15 cellular contexts compared by ENCODE assay signal in the genomic region with DNA sequence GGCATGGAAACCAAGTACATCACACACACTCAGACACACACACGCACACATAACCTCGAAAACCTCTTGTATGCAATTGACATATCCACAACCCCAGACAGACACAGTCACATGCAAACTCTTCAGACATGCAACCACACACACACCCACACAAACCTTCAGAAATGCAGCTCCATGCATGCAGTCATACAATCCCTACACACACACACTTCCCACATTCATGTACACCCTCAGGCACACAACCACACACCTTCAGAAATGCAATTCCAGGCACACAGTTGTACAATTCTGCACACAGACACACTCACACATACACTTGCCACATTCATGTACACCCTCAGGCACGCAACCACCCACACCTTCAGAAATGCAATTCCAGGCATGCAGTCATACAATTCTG. TPM values are rescaled to one million over a fixed set of nuclear protein-coding genes. Genes with fewer than 3 reads are reported as not detected.
"Had no signal": no experiment of that assay in that cellular context is flagged by ENCODE, and none has a peak within 500 bp of the region (broad histone marks: within the 10 kb centered on the region; RNA-seq: fewer than 3 reads in every experiment).

No MANE protein-coding gene starts in this region.

- H3K9me3 Mint-ChIP-seq: activated naive CD4-positive, alpha-beta T cell treated with anti-CD3 and anti-CD28 coated beads, Interleukin-2, amount 50 U/mL, for 24 hours; natural killer cell treated with Interleukin-12 subunit alpha and Interleukin-12 subunit beta and Interleukin-15 and Interleukin-18, amount 100 ng/mL, for 72 hours; T-helper 1 cell treated with Interleukin-12 subunit alpha and Interleukin-12 subunit beta and Interleukin-4 antibody, amounts not matched to agents 30 μg/mL and 1 μg/mL, for 36 hours had no signal

- H3K9me3 ChIP-seq: stomach, uterus had no signal

- DNase-seq: activated CD4-positive, CD25-positive, alpha-beta regulatory T cell; dermis blood vessel endothelial cell; erythroblast; stimulated activated CD4-positive, alpha-beta T cell treated with anti-CD3 and anti-CD28 coated beads, Interleukin-15, amount 100 ng/mL, for 24 hours; stomach; uterus had no signal

- H3K4me3 ChIP-seq: stomach, uterus had no signal

- H3K27ac Mint-ChIP-seq: activated naive CD4-positive, alpha-beta T cell treated with anti-CD3 and anti-CD28 coated beads, Interleukin-2, amount 50 U/mL, for 24 hours; natural killer cell treated with Interleukin-12 subunit alpha and Interleukin-12 subunit beta and Interleukin-15 and Interleukin-18, amount 100 ng/mL, for 72 hours; T-helper 1 cell treated with Interleukin-12 subunit alpha and Interleukin-12 subunit beta and Interleukin-4 antibody, amounts not matched to agents 30 μg/mL and 1 μg/mL, for 36 hours had no signal

- H3K9ac ChIP-seq: parathyroid adenoma had no signal

- H3K27ac ChIP-seq: parathyroid adenoma, stomach, uterus had no signal

- H3K36me3 Mint-ChIP-seq: activated naive CD4-positive, alpha-beta T cell treated with anti-CD3 and anti-CD28 coated beads, Interleukin-2, amount 50 U/mL, for 24 hours; natural killer cell treated with Interleukin-12 subunit alpha and Interleukin-12 subunit beta and Interleukin-15 and Interleukin-18, amount 100 ng/mL, for 72 hours had no signal

- ATAC-seq: left lobe of liver; natural killer cell treated with Interleukin-12 subunit alpha and Interleukin-12 subunit beta and Interleukin-15 and Interleukin-18, amount 100 ng/mL, for 72 hours had no signal

- H3K79me2 ChIP-seq: parathyroid adenoma had no signal

- H3K36me3 ChIP-seq: stomach, uterus had no signal

- H3K4me3 Mint-ChIP-seq: activated naive CD4-positive, alpha-beta T cell treated with anti-CD3 and anti-CD28 coated beads, Interleukin-2, amount 50 U/mL, for 24 hours; natural killer cell treated with Interleukin-12 subunit alpha and Interleukin-12 subunit beta and Interleukin-15 and Interleukin-18, amount 100 ng/mL, for 72 hours; T-helper 1 cell treated with Interleukin-12 subunit alpha and Interleukin-12 subunit beta and Interleukin-4 antibody, amounts not matched to agents 30 μg/mL and 1 μg/mL, for 36 hours had no signal

RNA-seq across cellular contexts. Expression of a gene that starts 1.3 kb away (rescaled TPM):
- total RNA-seq: dermis blood vessel endothelial cell; glomerular endothelial cell; left lobe of liver; natural killer cell treated with Interleukin-12 subunit alpha and Interleukin-12 subunit beta and Interleukin-15 and Interleukin-18, amount 100 ng/mL, for 72 hours; renal cortical epithelial cell had no signal
- polyA plus RNA-seq: stomach had no signal

RNA-seq across cellular contexts. Expression of a gene that starts 37.1 kb away (rescaled TPM):
- total RNA-seq: cerebellum; dermis blood vessel endothelial cell; glomerular endothelial cell; left lobe of liver; natural killer cell treated with Interleukin-12 subunit alpha and Interleukin-12 subunit beta and Interleukin-15 and Interleukin-18, amount 100 ng/mL, for 72 hours; renal cortical epithelial cell; stomach; uterus had no signal
- polyA plus RNA-seq: stomach, thymus had no signal
